In the genomic region with DNA sequence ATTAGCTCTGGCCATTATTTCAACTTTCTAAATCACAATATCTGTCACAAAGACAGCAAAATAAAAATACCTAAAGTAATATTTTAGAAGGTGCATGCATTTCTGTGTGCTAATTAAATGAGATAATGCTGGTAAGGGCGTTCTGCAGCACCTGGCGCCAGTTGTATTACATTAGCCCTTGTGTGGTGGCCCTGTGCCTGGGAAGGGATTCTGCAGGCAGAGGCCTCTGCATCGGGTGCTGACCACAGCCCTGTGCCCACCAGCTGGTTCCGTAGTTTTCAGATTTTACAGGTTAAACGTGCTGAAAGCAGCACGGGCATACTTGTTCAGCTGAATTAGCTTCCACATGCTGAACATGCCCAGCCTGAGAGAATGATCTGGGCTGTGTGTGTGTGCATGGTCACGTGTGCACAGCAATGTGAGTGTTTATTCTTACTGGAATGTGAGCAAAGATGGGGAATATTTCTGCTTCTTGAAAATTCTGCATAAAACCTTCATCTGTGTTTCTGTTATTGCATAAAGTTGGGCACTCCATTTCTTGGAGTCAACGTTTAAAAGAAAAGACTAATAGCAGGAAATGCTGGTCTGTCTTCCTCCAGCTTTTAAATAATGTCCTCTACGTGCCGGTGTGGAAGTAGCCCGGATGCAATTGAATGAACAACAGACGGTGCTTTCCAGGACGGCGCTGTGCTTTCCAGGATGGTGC, we compare ENCODE assay signal across 10 cellular contexts.
A peak's percentile ranks its signal among the peaks of the same experiment; 100 is the strongest.
DNase-seq lines count a peak whose midpoint lies in the region; ATAC-seq, FAIRE-seq and TF ChIP-seq lines count a peak whose summit lies in the region.
"Had no signal": no experiment of that assay in that cellular context is flagged by ENCODE, and none has a peak within 500 bp of the region (broad histone marks: within the 10 kb centered on the region; RNA-seq: fewer than 3 reads in every experiment).

No MANE protein-coding gene starts in this region.

- H4K20me1 ChIP-seq in astrocyte (ENCODE audit: insufficient read depth, low read length): no peaks in the 10 kb centered on the region
- no peaks in the 10 kb centered on the region for H4K20me1 ChIP-seq in keratinocyte (ENCODE audit: control insufficient read depth, extremely low read depth, insufficient read depth, low read length)

- peaks cover 27% of the 10 kb centered on the region for H3K27me3 Mint-ChIP-seq in activated CD4-positive, alpha-beta T cell treated with anti-CD3 and anti-CD28 coated beads for 36 hours
- peaks cover 9% of the 10 kb centered on the region for H3K27me3 Mint-ChIP-seq in astrocyte (ENCODE audit: low read depth, unreplicated experiment)

- POLR2A ChIA-PET in activated CD4-positive, alpha-beta T cell treated with anti-CD3 and anti-CD28 coated beads for 36 hours (lab: Charles Lee): no interaction called here

- CTCF ChIA-PET in activated CD4-positive, alpha-beta T cell treated with anti-CD3 and anti-CD28 coated beads for 36 hours (lab: Charles Lee): no interaction called here

- no peak overlapping the region for H3K27ac Mint-ChIP-seq in activated CD4-positive, alpha-beta T cell treated with anti-CD3 and anti-CD28 coated beads for 36 hours
- H3K27ac Mint-ChIP-seq in astrocyte (ENCODE audit: unreplicated experiment): no peak overlapping the region
- no peak overlapping the region for H3K27ac Mint-ChIP-seq in stimulated activated effector memory CD8-positive, alpha-beta T cell treated with anti-CD3 and anti-CD28 coated beads, Interleukin-12 subunit alpha, Interleukin-12 subunit beta, amount 100 ng/mL, for 72 hours
- H3K27ac Mint-ChIP-seq: naive B cell had no signal

- TF ChIP-seq CTCF in astrocyte (IDR thresholded peaks at IDR 0.05; ENCODE audit: insufficient read depth, low read depth, low read length): no peak
- TF ChIP-seq CTCF in keratinocyte (optimal IDR thresholded peaks at IDR 0.05 in 1 of 3, IDR thresholded peaks at IDR 0.05 in 1 of 3, conservative IDR thresholded peaks at IDR 0.05 in 1 of 3; ENCODE audit: extremely low read depth in 1 of 3, insufficient read depth in 2 of 3, low read length in 3 of 3): no peak

- H3K9me3 ChIP-seq in astrocyte (ENCODE audit: insufficient read depth, low read depth, low read length) (no peaks in the 10 kb centered on the region), keratinocyte (ENCODE audit: control insufficient read depth, low read depth, low read length) (no peaks in the 10 kb centered on the region)

- peak overlapping the region; percentile 9 for H3K4me3 ChIP-seq in astrocyte (ENCODE audit: insufficient read depth, low read depth, low read length)
- H3K4me3 ChIP-seq in keratinocyte (ENCODE audit: control insufficient read depth in 2 of 3, extremely low read depth in 1 of 3, insufficient read depth in 2 of 3, low read depth in 1 of 3, low read length in 3 of 3): peak overlapping the region; percentile 51 to 86 (median 81)

- H3K4me1 ChIP-seq in astrocyte (ENCODE audit: insufficient read depth, low read length) (peaks cover 13% of the 10 kb centered on the region), keratinocyte (ENCODE audit: control insufficient read depth, extremely low read depth, insufficient read depth, low read length) (peaks cover 38% of the 10 kb centered on the region)

- FAIRE-seq in astrocyte (lab: Jason Lieb, UNC): no peak
- peak; percentile 90 for FAIRE-seq in keratinocyte (lab: Jason Lieb, UNC)
- FAIRE-seq: A204.1 had no signal

- H3K27me3 ChIP-seq in astrocyte (ENCODE audit: insufficient read depth, low read length): no peaks in the 10 kb centered on the region
- no peaks in the 10 kb centered on the region for H3K27me3 ChIP-seq in keratinocyte (ENCODE audit: control insufficient read depth, extremely low read depth, insufficient read depth, low read length)

- H3K9ac ChIP-seq in astrocyte (ENCODE audit: low read length): no peak overlapping the region
- peak overlapping the region; percentile 83 for H3K9ac ChIP-seq in keratinocyte (ENCODE audit: control insufficient read depth, extremely low read depth, insufficient read depth, low read length)

- H3K4me1 Mint-ChIP-seq in activated CD4-positive, alpha-beta T cell treated with anti-CD3 and anti-CD28 coated beads for 36 hours: no peaks in the 10 kb centered on the region
- H3K4me1 Mint-ChIP-seq in astrocyte (ENCODE audit: low read depth, unreplicated experiment): peaks cover 7% of the 10 kb centered on the region
- H3K4me1 Mint-ChIP-seq in stimulated activated effector memory CD8-positive, alpha-beta T cell treated with anti-CD3 and anti-CD28 coated beads, Interleukin-12 subunit alpha, Interleukin-12 subunit beta, amount 100 ng/mL, for 72 hours: no peaks in the 10 kb centered on the region

- H3K4me2 ChIP-seq in astrocyte (ENCODE audit: low read length): peak overlapping the region; percentile 72
- peak overlapping the region; percentile 99 for H3K4me2 ChIP-seq in keratinocyte (ENCODE audit: control insufficient read depth, extremely low read depth, insufficient read depth, low read depth, low read length)

- intact Hi-C loops in activated CD4-positive, alpha-beta T cell treated with anti-CD3 and anti-CD28 coated beads for 36 hours (cut with DNase I, micrococcal nuclease): no loop called here

- no peaks in the 10 kb centered on the region for H3K36me3 ChIP-seq in astrocyte (ENCODE audit: insufficient read depth, low read length)
- H3K36me3 ChIP-seq in keratinocyte (ENCODE audit: control insufficient read depth in 2 of 2, extremely low read depth in 1 of 2, insufficient read depth in 2 of 2, low read length in 2 of 2): peaks cover 1 to 3% of the 10 kb centered on the region in 2 experiments

- ATAC-seq in activated CD4-positive, alpha-beta T cell treated with anti-CD3 and anti-CD28 coated beads for 36 hours: no peak
- no peak for ATAC-seq in stimulated activated effector memory CD8-positive, alpha-beta T cell treated with anti-CD3 and anti-CD28 coated beads, Interleukin-12 subunit alpha, Interleukin-12 subunit beta, amount 100 ng/mL, for 72 hours
- ATAC-seq in HG03095 (IDR thresholded peaks at IDR 0.05; ENCODE audit: unreplicated experiment) (no peak), GM18873 (IDR thresholded peaks at IDR 0.05; ENCODE audit: low FRiP score, unreplicated experiment) (no peak), HG02970 (IDR thresholded peaks at IDR 0.05; ENCODE audit: low FRiP score, unreplicated experiment) (no peak)

- H3K36me3 Mint-ChIP-seq in activated CD4-positive, alpha-beta T cell treated with anti-CD3 and anti-CD28 coated beads for 36 hours (ENCODE audit: low read depth): no peaks in the 10 kb centered on the region
- no peaks in the 10 kb centered on the region for H3K36me3 Mint-ChIP-seq in astrocyte (ENCODE audit: low read depth, unreplicated experiment)
- H3K36me3 Mint-ChIP-seq in stimulated activated effector memory CD8-positive, alpha-beta T cell treated with anti-CD3 and anti-CD28 coated beads, Interleukin-12 subunit alpha, Interleukin-12 subunit beta, amount 100 ng/mL, for 72 hours: no peaks in the 10 kb centered on the region
- H3K36me3 Mint-ChIP-seq: naive B cell had no signal

- peak; percentile 22 for DNase-seq in activated CD4-positive, alpha-beta T cell treated with anti-CD3 and anti-CD28 coated beads for 36 hours
- DNase-seq in activated CD4-positive, alpha-beta T cell treated with anti-CD3 and anti-CD28 coated beads for 48 hours: no peak
- peak; percentile 40 for DNase-seq in astrocyte (ENCODE audit: low read depth)
- DNase-seq in keratinocyte (ENCODE audit: low read depth, low spot score): no peak
- no peak for DNase-seq in stimulated activated effector memory CD8-positive, alpha-beta T cell treated with anti-CD3 and anti-CD28 coated beads, Interleukin-12 subunit alpha, Interleukin-12 subunit beta, amount 100 ng/mL, for 72 hours (ENCODE audit: low spot score in 2 of 2)
- DNase-seq: naive B cell had no signal

- no peaks in the 10 kb centered on the region for H3K79me2 ChIP-seq in astrocyte (ENCODE audit: insufficient read depth, low read length)
- H3K79me2 ChIP-seq in keratinocyte (ENCODE audit: control insufficient read depth, insufficient read depth, low read length): peaks cover 33% of the 10 kb centered on the region

- no peaks in the 10 kb centered on the region for H3K9me3 Mint-ChIP-seq in activated CD4-positive, alpha-beta T cell treated with anti-CD3 and anti-CD28 coated beads for 36 hours (ENCODE audit: low read depth)
- no peaks in the 10 kb centered on the region for H3K9me3 Mint-ChIP-seq in astrocyte (ENCODE audit: unreplicated experiment)
- no peaks in the 10 kb centered on the region for H3K9me3 Mint-ChIP-seq in stimulated activated effector memory CD8-positive, alpha-beta T cell treated with anti-CD3 and anti-CD28 coated beads, Interleukin-12 subunit alpha, Interleukin-12 subunit beta, amount 100 ng/mL, for 72 hours
- H3K9me3 Mint-ChIP-seq: naive B cell had no signal

- dilution Hi-C loops in keratinocyte (cut with MboI; ENCODE audit: extremely low pct_ligation_motif_present, low sequenced_read_pairs): no loop called here

- H3K27ac ChIP-seq in astrocyte (ENCODE audit: low read depth, low read length) (no peak overlapping the region), keratinocyte (ENCODE audit: control insufficient read depth, insufficient read depth, low read length) (peak overlapping the region; percentile 93)

- H2AFZ ChIP-seq in astrocyte (ENCODE audit: low read depth, low read length) (peak overlapping the region; percentile 18), keratinocyte (ENCODE audit: control insufficient read depth, low read length) (peak overlapping the region; percentile 59)

- H3K4me3 Mint-ChIP-seq in activated CD4-positive, alpha-beta T cell treated with anti-CD3 and anti-CD28 coated beads for 36 hours: no peak overlapping the region
- no peak overlapping the region for H3K4me3 Mint-ChIP-seq in astrocyte (ENCODE audit: unreplicated experiment)
- peak overlapping the region; percentile 24 for H3K4me3 Mint-ChIP-seq in stimulated activated effector memory CD8-positive, alpha-beta T cell treated with anti-CD3 and anti-CD28 coated beads, Interleukin-12 subunit alpha, Interleukin-12 subunit beta, amount 100 ng/mL, for 72 hours
- H3K4me3 Mint-ChIP-seq: naive B cell had no signal

- no peaks in the 10 kb centered on the region for H3K9me1 ChIP-seq in keratinocyte (ENCODE audit: control insufficient read depth, extremely low read depth, insufficient read depth, low read length)

Comparison
In these comparisons a context has a peak if more than half of its experiments do, and no peak if none do; other contexts are left out.
1. DNase-seq: peak in activated CD4-positive, alpha-beta T cell treated with anti-CD3 and anti-CD28 coated beads for 36 hours (single experiment) and astrocyte (single experiment); none in activated CD4-positive, alpha-beta T cell treated with anti-CD3 and anti-CD28 coated beads for 48 hours (single experiment), keratinocyte (single experiment) and stimulated activated effector memory CD8-positive, alpha-beta T cell treated with anti-CD3 and anti-CD28 coated beads, Interleukin-12 subunit alpha, Interleukin-12 subunit beta, amount 100 ng/mL, for 72 hours (0 of 2).